ENCODE assay signal across 8 cellular contexts in genomic region chr2:28393115-28393836, GRCh38. TPM values are rescaled to one million over a fixed set of nuclear protein-coding genes. Genes with fewer than 3 reads are reported as not detected.
A peak's percentile ranks its signal among the peaks of the same experiment; 100 is the strongest.
DNase-seq lines count a peak whose midpoint lies in the region; ATAC-seq and TF ChIP-seq lines count a peak whose summit lies in the region.

No MANE protein-coding gene starts in this region.

- H3K4me1 Mint-ChIP-seq in activated T-helper 2 cell treated with anti-CD3 and anti-CD28 coated beads, Interferon-gamma antibody, Interleukin-2, Interleukin-4, amounts not matched to agents 10 μg/mL and 5 μg/mL and 100 μg/mL, durations not matched to agents 14 hours and 24 hours and 36 hours (ENCODE audit: low read depth): peaks cover 33% of the 10 kb centered on the region

- no peak for TF ChIP-seq EP300 in neural cell (conservative IDR thresholded peaks at IDR 0.05; ENCODE audit: poor library complexity, severe bottlenecking)

- no peak overlapping the region for H3K4me3 Mint-ChIP-seq in activated T-helper 2 cell treated with anti-CD3 and anti-CD28 coated beads, Interferon-gamma antibody, Interleukin-2, Interleukin-4, amounts not matched to agents 10 μg/mL and 5 μg/mL and 100 μg/mL, durations not matched to agents 14 hours and 24 hours and 36 hours (ENCODE audit: low read depth)

- peaks cover 7% of the 10 kb centered on the region for H3K79me2 ChIP-seq in neural cell (replicated peaks; ENCODE audit: insufficient read depth, low read length)

- no peaks in the 10 kb centered on the region for H4K20me1 ChIP-seq in neural cell (ENCODE audit: insufficient read depth)

- H3K4me1 ChIP-seq in upper lobe of right lung: peaks cover 15% of the 10 kb centered on the region

- H3K27me3 ChIP-seq in neural cell (ENCODE audit: insufficient read depth, low read depth, low read length): peaks cover 14% of the 10 kb centered on the region
- H3K27me3 ChIP-seq in upper lobe of right lung: no peaks in the 10 kb centered on the region

- H3K9me2 ChIP-seq in neural cell (ENCODE audit: insufficient read depth, low read length): no peaks in the 10 kb centered on the region

- TF ChIP-seq RAD21 in neural cell (conservative IDR thresholded peaks at IDR 0.05): no peak

- ATAC-seq in upper lobe of right lung (peak; percentile 19), HG03045 (IDR thresholded peaks at IDR 0.05; ENCODE audit: unreplicated experiment) (no peak)

- H3K9me3 ChIP-seq in neural cell (ENCODE audit: low read length): no peaks in the 10 kb centered on the region
- H3K9me3 ChIP-seq in upper lobe of right lung: no peaks in the 10 kb centered on the region

- intact Hi-C loops in activated T-helper 2 cell treated with anti-CD3 and anti-CD28 coated beads, Interferon-gamma antibody, Interleukin-2, Interleukin-4, amounts not matched to agents 10 μg/mL and 5 μg/mL and 100 μg/mL, durations not matched to agents 14 hours and 24 hours and 36 hours (cut with micrococcal nuclease): loop anchor here (5.0 to 10.0 kb wide), 8 partner anchors 74 to 691 kb away; partner anchors contain the start of gene MRPL33
- intact Hi-C loops in upper lobe of right lung (cut with DNase I): no loop called here

- TF ChIP-seq CTCF in fibroblast of pulmonary artery (IDR thresholded peaks at IDR 0.05; ENCODE audit: low read length, missing control alignments): no peak
- no peak for TF ChIP-seq CTCF in neural cell (IDR thresholded peaks at IDR 0.05; ENCODE audit: poor library complexity, severe bottlenecking)
- no peak for TF ChIP-seq CTCF in upper lobe of right lung (IDR thresholded peaks at IDR 0.05)

- H3F3A ChIP-seq in neural cell (ENCODE audit: insufficient read depth, low read length, poor library complexity, severe bottlenecking): no peaks in the 10 kb centered on the region

- H3K36me3 ChIP-seq in neural cell (ENCODE audit: insufficient read depth, low read length) (no peaks in the 10 kb centered on the region), upper lobe of right lung (peaks cover 7% of the 10 kb centered on the region)

- DNase-seq in DMS153 (lab: John Stamatoyannopoulos, UW) (peak; percentile 43), DMS153 treated with DMSO at 0.1 percent for 48 hours (lab: John Stamatoyannopoulos, UW; ENCODE audit: unreplicated experiment) (no peak), NCI-H526 treated with DMSO at 0.1 percent for 48 hours (lab: John Stamatoyannopoulos, UW) (peak; percentile 11), fibroblast of pulmonary artery (ENCODE audit: low read depth) (peak; percentile 74), upper lobe of right lung (peak; percentile 87)
- peak; percentile 59 for DNase-seq in activated T-helper 2 cell treated with anti-CD3 and anti-CD28 coated beads, Interferon-gamma antibody, Interleukin-2, Interleukin-4, amounts not matched to agents 10 μg/mL and 5 μg/mL and 100 μg/mL, durations not matched to agents 14 hours and 24 hours and 36 hours (ENCODE audit: low spot score)

- peak overlapping the region; percentile 84 for H3K9ac ChIP-seq in neural cell (ENCODE audit: low read length)

- peak overlapping the region; percentile 79 for H3K27ac Mint-ChIP-seq in activated T-helper 2 cell treated with anti-CD3 and anti-CD28 coated beads, Interferon-gamma antibody, Interleukin-2, Interleukin-4, amounts not matched to agents 10 μg/mL and 5 μg/mL and 100 μg/mL, durations not matched to agents 14 hours and 24 hours and 36 hours

- peaks cover 16% of the 10 kb centered on the region for H3K36me3 Mint-ChIP-seq in activated T-helper 2 cell treated with anti-CD3 and anti-CD28 coated beads, Interferon-gamma antibody, Interleukin-2, Interleukin-4, amounts not matched to agents 10 μg/mL and 5 μg/mL and 100 μg/mL, durations not matched to agents 14 hours and 24 hours and 36 hours (ENCODE audit: low read depth)

- H3K4me3 ChIP-seq in fibroblast of pulmonary artery (replicated peaks; ENCODE audit: low read depth, low read length): peak overlapping the region; percentile 99
- peak overlapping the region; percentile 85 for H3K4me3 ChIP-seq in neural cell (ENCODE audit: low read length)
- peak overlapping the region; percentile 95 for H3K4me3 ChIP-seq in upper lobe of right lung

- H3K27ac ChIP-seq in neural cell (ENCODE audit: low read length): peak overlapping the region; percentile 84
- H3K27ac ChIP-seq in upper lobe of right lung: peak overlapping the region; percentile 99

- peak overlapping the region; percentile 92 for H3K4me2 ChIP-seq in neural cell (ENCODE audit: low read length)

- H3K9me3 Mint-ChIP-seq in activated T-helper 2 cell treated with anti-CD3 and anti-CD28 coated beads, Interferon-gamma antibody, Interleukin-2, Interleukin-4, amounts not matched to agents 10 μg/mL and 5 μg/mL and 100 μg/mL, durations not matched to agents 14 hours and 24 hours and 36 hours: no peaks in the 10 kb centered on the region

- no peaks in the 10 kb centered on the region for H3K27me3 Mint-ChIP-seq in activated T-helper 2 cell treated with anti-CD3 and anti-CD28 coated beads, Interferon-gamma antibody, Interleukin-2, Interleukin-4, amounts not matched to agents 10 μg/mL and 5 μg/mL and 100 μg/mL, durations not matched to agents 14 hours and 24 hours and 36 hours (ENCODE audit: low read depth)

- peak overlapping the region; percentile 8 for H2AFZ ChIP-seq in neural cell (ENCODE audit: low read depth, low read length)

TF ChIP-seq in neural cell, 6 proteins besides CTCF, POLR2A, EP300 and RAD21:
- TF ChIP-seq EZH2 (IDR thresholded peaks at IDR 0.05; ENCODE audit: borderline replicate concordance, insufficient read depth, low read length, poor library complexity, severe bottlenecking) (no peak), REST (IDR thresholded peaks at IDR 0.05; ENCODE audit: borderline replicate concordance) (peak; percentile 2)

RNA-seq across cellular contexts. Expression of gene FOSL2, which starts 0.6 kb away (rescaled TPM):
- 146 and 156 TPM in 2 replicates for total RNA-seq in activated T-helper 2 cell treated with anti-CD3 and anti-CD28 coated beads, Interferon-gamma antibody, Interleukin-2, Interleukin-4, amounts not matched to agents 10 μg/mL and 5 μg/mL and 100 μg/mL, durations not matched to agents 14 hours and 24 hours and 36 hours
- 2.0 and 2.8 TPM in 2 replicates for polyA plus RNA-seq in neural cell
- 6.1 and 7.1 TPM in 2 replicates for polyA minus RNA-seq in neural cell
- 123 TPM for total RNA-seq in upper lobe of right lung
